Comparison of ENCODE assay signal across 8 cellular contexts in genomic region chr2:102737435-102737834, GRCh38. TPM values are rescaled to one million over a fixed set of nuclear protein-coding genes. Genes with fewer than 3 reads are reported as not detected.
DNase-seq lines count a peak whose midpoint lies in the region; ATAC-seq and TF ChIP-seq lines count a peak whose summit lies in the region.

No MANE protein-coding gene starts in this region.

- no TSS peak for BruUV-seq in PC-9 (replicated peaks; lab: Mats Ljungman, UMichigan)

- intact Hi-C loops in PC-9 (cut with micrococcal nuclease; ENCODE audit: unreplicated experiment) = loop anchor here (2.0 kb wide), 1 partner anchor 15 kb away; no protein-coding TSS in a partner anchor

- H3K36me3 ChIP-seq in HAP-1 (replicated peaks) (no peaks in the 10 kb centered on the region), PC-9 (ENCODE audit: low read depth) (no peaks in the 10 kb centered on the region)

- H3K9me3 ChIP-seq in HAP-1 (no peaks in the 10 kb centered on the region), PC-9 (ENCODE audit: insufficient read depth, low read depth) (no peaks in the 10 kb centered on the region)

- H3K4me3 ChIP-seq in HAP-1 (peak overlapping the region; percentile 73), PC-9 (peak overlapping the region; percentile 74), iPS-11a (ENCODE audit: low read depth, low read length) (peak overlapping the region; percentile 89)

- no peak for DNase-seq in HAP-1 (ENCODE audit: low spot score in 2 of 2)
- DNase-seq in PC-9 = no peak
- no peak for DNase-seq in stimulated activated naive CD4-positive, alpha-beta T cell treated with Interleukin-2 at 50 U/mL for 16 hours (lab: John Stamatoyannopoulos, UW)
- no peak for DNase-seq in iPS-NIHi7 (ENCODE audit: extremely low spot score)
- DNase-seq in NCI-H748 treated with DMSO at 0.1 percent for 48 hours (lab: John Stamatoyannopoulos, UW) = no peak

- H3K79me2 ChIP-seq in PC-9 (ENCODE audit: low read depth) = peaks cover 48% of the 10 kb centered on the region

- H3K4me1 ChIP-seq in HAP-1 (peaks cover 11% of the 10 kb centered on the region), PC-9 (replicated peaks; ENCODE audit: insufficient read depth) (peaks cover 24% of the 10 kb centered on the region)

- CTCF ChIA-PET in PC-9 (lab: Charles Lee) = interaction anchor here (1.8 kb wide), 1 partner anchor 16 kb away, joined by 7 read pairs; no protein-coding TSS in a partner anchor

- in situ Hi-C loops in HAP-1 (cut with MboI; ENCODE audit: low sequenced_read_pairs) = no loop called here

- H3K27ac ChIP-seq in PC-9 = 0 out of 2 replicates have a peak overlapping the region, but pooled peaks have one; percentile 5

- no peaks in the 10 kb centered on the region for H3K9me2 ChIP-seq in PC-9 (ENCODE audit: insufficient read depth)

- peak overlapping the region; percentile 96 for H2AFZ ChIP-seq in PC-9

- TF ChIP-seq CTCF in PC-9 (conservative IDR thresholded peaks at IDR 0.05) = no peak

- peaks cover 3% of the 10 kb centered on the region; the same call in 1 of the 2 replicates for H4K20me1 ChIP-seq in PC-9 (ENCODE audit: insufficient read depth)

- ATAC-seq in GM18498 (IDR thresholded peaks at IDR 0.05; ENCODE audit: unreplicated experiment) (peak; percentile 42), HG03097 (IDR thresholded peaks at IDR 0.05; ENCODE audit: low FRiP score, unreplicated experiment) (no peak)

- POLR2A ChIA-PET in PC-9 (lab: Charles Lee; ENCODE audit: unreplicated experiment) = no interaction called here

- peak overlapping the region; percentile 91 for H3K4me2 ChIP-seq in PC-9

- H3K27me3 ChIP-seq in HAP-1 (ENCODE audit: low read depth) (no peaks in the 10 kb centered on the region), PC-9 (ENCODE audit: insufficient read depth, low read depth) (no peaks in the 10 kb centered on the region)

- no peaks in the 10 kb centered on the region for H3F3A ChIP-seq in PC-9 (ENCODE audit: insufficient read depth, low read depth)

RNA-seq across cellular contexts. Expression of gene TMEM182, which starts 24.4 kb away (rescaled TPM):
- total RNA-seq in PC-9 (2021) = 12.9 and 13.7 TPM in 2 replicates
